ENCODE assay signal across 15 cellular contexts in the genomic region with DNA sequence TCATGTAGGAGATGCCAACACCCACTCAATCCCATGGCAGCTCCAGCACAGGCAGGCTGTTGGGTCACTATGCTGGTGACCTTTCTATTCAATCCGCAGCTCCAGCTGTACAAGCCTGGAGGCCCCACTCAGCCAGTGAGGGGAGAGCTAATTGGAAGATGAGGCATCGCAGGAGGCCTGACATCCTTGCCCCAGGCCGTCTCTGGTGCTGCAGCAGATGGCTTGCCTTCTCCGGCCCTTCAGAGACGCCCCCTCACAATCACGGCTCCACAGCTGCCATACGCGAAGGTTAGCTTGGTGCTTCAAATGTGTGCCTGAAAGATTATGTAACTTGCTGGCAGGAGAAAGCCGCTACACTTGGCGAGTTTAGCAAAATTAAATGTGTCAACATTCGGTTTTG.
DNase-seq lines count a peak whose midpoint lies in the region; ATAC-seq and TF ChIP-seq lines count a peak whose summit lies in the region.
"Had no signal": no experiment of that assay in that cellular context is flagged by ENCODE, and none has a peak within 500 bp of the region (broad histone marks: within the 10 kb centered on the region; RNA-seq: fewer than 3 reads in every experiment).

No MANE protein-coding gene starts in this region.

- no peak overlapping the region for H2AFZ ChIP-seq in OCI-LY7 (ENCODE audit: low read length)

- intact Hi-C loops in left ventricle myocardium inferior (cut with micrococcal nuclease) (no loop called here), ovary (cut with DNase I) (no loop called here), OCI-LY7 (cut with micrococcal nuclease; ENCODE audit: unreplicated experiment) (no loop called here)

- H3K9me3 ChIP-seq in SJCRH30 (replicated peaks) (no peaks in the 10 kb centered on the region), left ventricle myocardium inferior (replicated peaks) (no peaks in the 10 kb centered on the region), ovary (no peaks in the 10 kb centered on the region), OCI-LY7 (ENCODE audit: low read length) (no peaks in the 10 kb centered on the region)

- no TSS peak for BruUV-seq in OCI-LY7 (replicated peaks; lab: Mats Ljungman, UMichigan)

- TF ChIP-seq POLR2A in ovary (IDR thresholded peaks at IDR 0.05): no peak

- H3K27me3 Mint-ChIP-seq in activated T-cell treated with anti-CD3 and anti-CD28 coated beads, Interleukin-2, amount 50 U/mL, for 72 hours (ENCODE audit: low read depth): peaks cover 8% of the 10 kb centered on the region
- H3K27me3 Mint-ChIP-seq: B cell had no signal

- no peak overlapping the region for H3K4me3 ChIP-seq in SJCRH30
- H3K4me3 ChIP-seq in left ventricle myocardium inferior: no peak overlapping the region
- no peak overlapping the region for H3K4me3 ChIP-seq in ovary
- H3K4me3 ChIP-seq in OCI-LY7 (ENCODE audit: low read depth, low read length, poor library complexity, severe bottlenecking): no peak overlapping the region
- H3K4me3 ChIP-seq: SK-N-MC had no signal

- TF ChIP-seq CTCF in left ventricle myocardium inferior (IDR thresholded peaks at IDR 0.05; ENCODE audit: borderline replicate concordance): no peak
- TF ChIP-seq CTCF in ovary (IDR thresholded peaks at IDR 0.05): no peak
- TF ChIP-seq CTCF in OCI-LY7 (conservative IDR thresholded peaks at IDR 0.05; ENCODE audit: low read length): no peak

- DNase-seq in NCI-H1436 treated with DMSO at 0.1 percent for 48 hours (lab: John Stamatoyannopoulos, UW) (peak; percentile 53), SJCRH30 (peak; percentile 87 to 90), left ventricle myocardium inferior (peak; percentile 72), ovary (peak; percentile 67 to 80 (median 76)), OCI-LY7 (ENCODE audit: low spot score) (no peak), activated gamma-delta T cell (lab: John Stamatoyannopoulos, UW) (no peak)
- no peak for DNase-seq in activated T-cell treated with anti-CD3 and anti-CD28 coated beads, Interleukin-2, amount 50 U/mL, for 72 hours
- DNase-seq: midbrain; NK-92 treated with Interleukin-12 subunit alpha and Interleukin-12 subunit beta, amount 100 ng/mL, for 24 hours; stimulated activated CD4-positive, alpha-beta T cell treated with anti-CD3 and anti-CD28 coated beads, Interleukin-4, amount 100 ng/mL, for 24 hours; stimulated activated naive CD4-positive, alpha-beta T cell had no signal

- H3K4me1 Mint-ChIP-seq in activated T-cell treated with anti-CD3 and anti-CD28 coated beads, Interleukin-2, amount 50 U/mL, for 72 hours (ENCODE audit: low read depth): no peaks in the 10 kb centered on the region
- H3K4me1 Mint-ChIP-seq: activated naive CD4-positive, alpha-beta T cell treated with anti-CD3 and anti-CD28 coated beads, Interleukin-2, amount 50 U/mL, for 24 hours; B cell had no signal

- H3K36me3 Mint-ChIP-seq in activated T-cell treated with anti-CD3 and anti-CD28 coated beads, Interleukin-2, amount 50 U/mL, for 72 hours (ENCODE audit: insufficient read depth in 2 of 2): no peaks in the 10 kb centered on the region
- H3K36me3 Mint-ChIP-seq: activated naive CD4-positive, alpha-beta T cell treated with anti-CD3 and anti-CD28 coated beads, Interleukin-2, amount 50 U/mL, for 24 hours had no signal

- no peaks in the 10 kb centered on the region for H3K27me3 ChIP-seq in SJCRH30
- no peaks in the 10 kb centered on the region for H3K27me3 ChIP-seq in left ventricle myocardium inferior (ENCODE audit: low read depth)
- H3K27me3 ChIP-seq in ovary: no peaks in the 10 kb centered on the region

- 6 to 14% (median 9%) methylated on average over 11 of the region's 11 CpGs for WGBS in ovary, 3 donors

- H3K36me3 ChIP-seq in SJCRH30: no peaks in the 10 kb centered on the region
- H3K36me3 ChIP-seq in left ventricle myocardium inferior: no peaks in the 10 kb centered on the region
- H3K36me3 ChIP-seq in ovary: no peaks in the 10 kb centered on the region
- H3K36me3 ChIP-seq in OCI-LY7 (ENCODE audit: insufficient read depth, low read length): no peaks in the 10 kb centered on the region

- H3K4me2 ChIP-seq in OCI-LY7 (ENCODE audit: low read length): no peak overlapping the region

- no peak overlapping the region for H3K27ac Mint-ChIP-seq in activated T-cell treated with anti-CD3 and anti-CD28 coated beads, Interleukin-2, amount 50 U/mL, for 72 hours
- H3K27ac Mint-ChIP-seq: activated naive CD4-positive, alpha-beta T cell treated with anti-CD3 and anti-CD28 coated beads, Interleukin-2, amount 50 U/mL, for 24 hours; B cell had no signal

- no peak for ATAC-seq in activated T-cell treated with anti-CD3 and anti-CD28 coated beads, Interleukin-2, amount 50 U/mL, for 72 hours (replicated peaks in 1 of 2)
- ATAC-seq in GM18861 (IDR thresholded peaks at IDR 0.05; ENCODE audit: unreplicated experiment): no peak

- H3K79me2 ChIP-seq in OCI-LY7 (ENCODE audit: insufficient read depth, low read depth, low read length): no peaks in the 10 kb centered on the region

- no peaks in the 10 kb centered on the region for H3K9me2 ChIP-seq in OCI-LY7 (ENCODE audit: insufficient read depth, low read length)

- peaks cover 22% of the 10 kb centered on the region for H3K4me1 ChIP-seq in SJCRH30
- peaks cover 6% of the 10 kb centered on the region for H3K4me1 ChIP-seq in left ventricle myocardium inferior
- peaks cover 4% of the 10 kb centered on the region for H3K4me1 ChIP-seq in ovary (ENCODE audit: insufficient read depth)
- no peaks in the 10 kb centered on the region for H3K4me1 ChIP-seq in OCI-LY7 (ENCODE audit: insufficient read depth, low read length, poor library complexity, severe bottlenecking)

- H3K4me3 Mint-ChIP-seq in activated T-cell treated with anti-CD3 and anti-CD28 coated beads, Interleukin-2, amount 50 U/mL, for 72 hours: no peak overlapping the region
- H3K4me3 Mint-ChIP-seq: activated naive CD4-positive, alpha-beta T cell treated with anti-CD3 and anti-CD28 coated beads, Interleukin-2, amount 50 U/mL, for 24 hours; B cell had no signal

- POLR2A ChIA-PET in OCI-LY7 (lab: Charles Lee): no interaction called here

- no peak for TF ChIP-seq EP300 in ovary (IDR thresholded peaks at IDR 0.05)

- CTCF ChIA-PET in OCI-LY7 (lab: Charles Lee; ENCODE audit: unreplicated experiment): no interaction called here

- H4K20me1 ChIP-seq in OCI-LY7 (ENCODE audit: insufficient read depth, low read length): no peaks in the 10 kb centered on the region

- H3K9me3 Mint-ChIP-seq in activated T-cell treated with anti-CD3 and anti-CD28 coated beads, Interleukin-2, amount 50 U/mL, for 72 hours: peaks cover 0 to 2% of the 10 kb centered on the region in 2 donors
- H3K9me3 Mint-ChIP-seq: activated naive CD4-positive, alpha-beta T cell treated with anti-CD3 and anti-CD28 coated beads, Interleukin-2, amount 50 U/mL, for 24 hours had no signal

- H3K27ac ChIP-seq in SJCRH30: no peak overlapping the region
- H3K27ac ChIP-seq in left ventricle myocardium inferior (replicated peaks): no peak overlapping the region
- H3K27ac ChIP-seq in ovary: no peak overlapping the region
- H3K27ac ChIP-seq in OCI-LY7 (ENCODE audit: low read depth, low read length, poor library complexity, severe bottlenecking): no peak overlapping the region
- H3K27ac ChIP-seq: SK-N-MC had no signal

Comparison
In these comparisons a context has a peak if more than half of its experiments do, and no peak if none do; other contexts are left out.
1. DNase-seq: peak in NCI-H1436 treated with DMSO at 0.1 percent for 48 hours (single experiment), SJCRH30 (2 of 2), left ventricle myocardium inferior (single experiment) and ovary (5 of 5); none in activated T-cell treated with anti-CD3 and anti-CD28 coated beads, Interleukin-2, amount 50 U/mL, for 72 hours (0 of 2), OCI-LY7 (single experiment) and activated gamma-delta T cell (single experiment).